In genomic region chr11:15258433-15259350, GRCh38 we compare ENCODE assay signal across 8 cellular contexts.
DNase-seq lines count a peak whose midpoint lies in the region; ATAC-seq and TF ChIP-seq lines count a peak whose summit lies in the region.

No MANE protein-coding gene starts in this region.

- TF ChIP-seq CTCF in NB4 (IDR thresholded peaks at IDR 0.05; ENCODE audit: low read depth, low read length) = no peak
- TF ChIP-seq CTCF in body of pancreas (IDR thresholded peaks at IDR 0.05) = peak in 5 of 7 experiments; percentile 18 to 49 (median 24)
- no peak for TF ChIP-seq CTCF in nephron progenitor cell (IDR thresholded peaks at IDR 0.05)

- peak overlapping the region; percentile 30 for H3K4me3 Mint-ChIP-seq in nephron progenitor cell
- no peak overlapping the region for H3K4me3 Mint-ChIP-seq in activated CD4-positive, alpha-beta T cell treated with anti-CD3 and anti-CD28 coated beads, Interleukin-2, amount 10 ng/mL, durations not matched to agents 24 days and 14 days

- DNase-seq in SIG-M5 treated with dmso at 0.1 percent for 504 hours (lab: John Stamatoyannopoulos, UW; ENCODE audit: unreplicated experiment) (peak; percentile 2), SIG-M5 (lab: John Stamatoyannopoulos, UW) (no peak), NB4 (ENCODE audit: low read depth) (peak; percentile 11), body of pancreas (peak; percentile 30 to 64 (median 40)), nephron progenitor cell (no peak), germinal center (ENCODE audit: low spot score) (no peak), NCI-H774 (lab: John Stamatoyannopoulos, UW) (no peak)
- no peak for DNase-seq in activated CD4-positive, alpha-beta T cell treated with anti-CD3 and anti-CD28 coated beads, Interleukin-2, amount 10 ng/mL, durations not matched to agents 24 days and 14 days

- no peaks in the 10 kb centered on the region for H3K9me3 Mint-ChIP-seq in nephron progenitor cell
- no peaks in the 10 kb centered on the region for H3K9me3 Mint-ChIP-seq in activated CD4-positive, alpha-beta T cell treated with anti-CD3 and anti-CD28 coated beads, Interleukin-2, amount 10 ng/mL, durations not matched to agents 24 days and 14 days

- H3K4me3 ChIP-seq in NB4 (ENCODE audit: low read depth, low read length) (no peak overlapping the region), body of pancreas (no peak overlapping the region)

- intact Hi-C loops in body of pancreas (cut with DNase I) = no loop called here
- intact Hi-C loops in activated CD4-positive, alpha-beta T cell treated with anti-CD3 and anti-CD28 coated beads, Interleukin-2, amount 10 ng/mL, durations not matched to agents 24 days and 14 days (cut with micrococcal nuclease) = no loop called here

- H3K4me1 Mint-ChIP-seq in nephron progenitor cell = peaks cover 22% of the 10 kb centered on the region
- H3K4me1 Mint-ChIP-seq in activated CD4-positive, alpha-beta T cell treated with anti-CD3 and anti-CD28 coated beads, Interleukin-2, amount 10 ng/mL, durations not matched to agents 24 days and 14 days = no peaks in the 10 kb centered on the region

- H3K27ac Mint-ChIP-seq in nephron progenitor cell = no peak overlapping the region
- H3K27ac Mint-ChIP-seq in activated CD4-positive, alpha-beta T cell treated with anti-CD3 and anti-CD28 coated beads, Interleukin-2, amount 10 ng/mL, durations not matched to agents 24 days and 14 days = no peak overlapping the region

- H3K27me3 Mint-ChIP-seq in nephron progenitor cell (ENCODE audit: low read depth, poor library complexity) = no peaks in the 10 kb centered on the region
- H3K27me3 Mint-ChIP-seq in activated CD4-positive, alpha-beta T cell treated with anti-CD3 and anti-CD28 coated beads, Interleukin-2, amount 10 ng/mL, durations not matched to agents 24 days and 14 days = peaks cover 11% of the 10 kb centered on the region

- H3K27me3 ChIP-seq in body of pancreas = no peaks in the 10 kb centered on the region

- TF ChIP-seq POLR2A in NB4 (IDR thresholded peaks at IDR 0.05; ENCODE audit: extremely low read depth, insufficient read length) (no peak), body of pancreas (IDR thresholded peaks at IDR 0.05) (no peak)

- no peaks in the 10 kb centered on the region for H3K36me3 Mint-ChIP-seq in nephron progenitor cell (ENCODE audit: low read depth)
- no peaks in the 10 kb centered on the region for H3K36me3 Mint-ChIP-seq in activated CD4-positive, alpha-beta T cell treated with anti-CD3 and anti-CD28 coated beads, Interleukin-2, amount 10 ng/mL, durations not matched to agents 24 days and 14 days (ENCODE audit: low read depth)

- H3K27ac ChIP-seq in body of pancreas = peak overlapping the region in 1 of 4 donors; percentile 19

- peak; percentile 96 for ATAC-seq in body of pancreas

- H3K4me1 ChIP-seq in body of pancreas = peaks cover 11% of the 10 kb centered on the region

- no peaks in the 10 kb centered on the region for H3K9me3 ChIP-seq in body of pancreas

- no peaks in the 10 kb centered on the region for H3K36me3 ChIP-seq in body of pancreas (replicated peaks in 1 of 2; ENCODE audit: insufficient read depth in 1 of 2, low read depth in 2 of 2)

- 27 to 32% methylated on average over 3 of the region's 3 CpGs for WGBS in body of pancreas, 2 donors

Comparison
In these comparisons a context has a peak if more than half of its experiments do, and no peak if none do; other contexts are left out.
1. DNase-seq: peak in SIG-M5 treated with dmso at 0.1 percent for 504 hours (single experiment), NB4 (single experiment) and body of pancreas (4 of 4); none in SIG-M5 (single experiment), nephron progenitor cell (single experiment), germinal center (single experiment), NCI-H774 (single experiment) and activated CD4-positive, alpha-beta T cell treated with anti-CD3 and anti-CD28 coated beads, Interleukin-2, amount 10 ng/mL, durations not matched to agents 24 days and 14 days (single experiment).
2. CTCF ChIP-seq: peak in body of pancreas (5 of 7); none in NB4 (single experiment) and nephron progenitor cell (single experiment).